9 cellular contexts compared by ENCODE assay signal in genomic region chr1:109498161-109498801, GRCh38. TPM values are rescaled to one million over a fixed set of nuclear protein-coding genes. Genes with fewer than 3 reads are reported as not detected.
DNase-seq lines count a peak whose midpoint lies in the region; ATAC-seq and TF ChIP-seq lines count a peak whose summit lies in the region.
"Had no signal": no experiment of that assay in that cellular context is flagged by ENCODE, and none has a peak within 500 bp of the region (broad histone marks: within the 10 kb centered on the region; RNA-seq: fewer than 3 reads in every experiment).

No MANE protein-coding gene starts in this region.

- peaks cover 30% of the 10 kb centered on the region for H3K36me3 ChIP-seq in DOHH2 (ENCODE audit: control insufficient read depth, low read length)

- H3K4me1 Mint-ChIP-seq in activated CD4-positive, alpha-beta memory T cell treated with anti-CD3 and anti-CD28 coated beads for 36 hours (ENCODE audit: low read depth) = peaks cover 80% of the 10 kb centered on the region

- intact Hi-C loops in activated CD4-positive, alpha-beta memory T cell treated with anti-CD3 and anti-CD28 coated beads for 36 hours (cut with micrococcal nuclease) = no loop called here

- peak; percentile 26 for DNase-seq in NAMALWA (ENCODE audit: low spot score)
- peak; percentile 40 for DNase-seq in activated CD4-positive, alpha-beta memory T cell treated with anti-CD3 and anti-CD28 coated beads for 36 hours
- no peak for DNase-seq in fibroblast of villous mesenchyme (ENCODE audit: low read depth)
- peak in 2 of 3 experiments; percentile 34 to 57 for DNase-seq in stimulated activated CD4-positive, alpha-beta T cell treated with anti-CD3 and anti-CD28 coated beads, TNF-alpha, amount 100 ng/mL, for 4 hours (ENCODE audit: low read depth in 3 of 3)
- DNase-seq: naive B cell had no signal

- no peaks in the 10 kb centered on the region for H3K9me3 Mint-ChIP-seq in activated CD4-positive, alpha-beta memory T cell treated with anti-CD3 and anti-CD28 coated beads for 36 hours
- H3K9me3 Mint-ChIP-seq: naive B cell had no signal

- CTCF ChIA-PET in activated CD4-positive, alpha-beta memory T cell treated with anti-CD3 and anti-CD28 coated beads for 36 hours (lab: Charles Lee) = interaction anchor here (0.7 to 31.5 kb wide), 9 partner anchors 4 to 538 kb away, joined by 3 to 1096 read pairs (median 6); partner anchors contain the start of genes AMIGO1, ATXN7L2, CYB561D1 and GPR61

- H3K4me3 ChIP-seq in DOHH2 (ENCODE audit: low read length) (no peak overlapping the region), fibroblast of villous mesenchyme (ENCODE audit: low read depth, low read length) (no peak overlapping the region)

- H3F3A ChIP-seq in DOHH2 (ENCODE audit: control insufficient read depth, insufficient read depth) = no peaks in the 10 kb centered on the region; the same call in 1 of the 2 replicates

- ATAC-seq in HG02678 (IDR thresholded peaks at IDR 0.05; ENCODE audit: unreplicated experiment) (no peak), HG02852 (IDR thresholded peaks at IDR 0.05; ENCODE audit: unreplicated experiment) (no peak), GM21381 (IDR thresholded peaks at IDR 0.05; ENCODE audit: unreplicated experiment) (no peak)

- H3K27me3 Mint-ChIP-seq in activated CD4-positive, alpha-beta memory T cell treated with anti-CD3 and anti-CD28 coated beads for 36 hours = no peaks in the 10 kb centered on the region
- H3K27me3 Mint-ChIP-seq: naive B cell had no signal

- no peak overlapping the region for H3K27ac ChIP-seq in DOHH2 (ENCODE audit: low read depth, low read length)

- peak; percentile 53 for TF ChIP-seq CTCF in DOHH2 (IDR thresholded peaks at IDR 0.05; ENCODE audit: low read depth, low read length, poor library complexity, severe bottlenecking)
- TF ChIP-seq CTCF in fibroblast of villous mesenchyme (IDR thresholded peaks at IDR 0.05; ENCODE audit: insufficient read depth, low read depth, low read length) = peak; percentile 53

- H3K27ac Mint-ChIP-seq in activated CD4-positive, alpha-beta memory T cell treated with anti-CD3 and anti-CD28 coated beads for 36 hours = peak overlapping the region; percentile 56

- no peaks in the 10 kb centered on the region for H3K27me3 ChIP-seq in DOHH2 (ENCODE audit: control insufficient read depth, low read length)

- peaks cover 12% of the 10 kb centered on the region for H3K4me1 ChIP-seq in DOHH2 (ENCODE audit: control insufficient read depth, low read length)

- peaks cover 10% of the 10 kb centered on the region for H3K36me3 Mint-ChIP-seq in activated CD4-positive, alpha-beta memory T cell treated with anti-CD3 and anti-CD28 coated beads for 36 hours

- POLR2A ChIA-PET in activated CD4-positive, alpha-beta memory T cell treated with anti-CD3 and anti-CD28 coated beads for 36 hours (lab: Charles Lee) = interaction anchor here (0.6 to 3.3 kb wide), 5 partner anchors 9 to 34 kb away, joined by 3 to 11 read pairs (median 4); partner anchors contain the start of genes AMIGO1 and ATXN7L2

- H3K4me3 Mint-ChIP-seq in activated CD4-positive, alpha-beta memory T cell treated with anti-CD3 and anti-CD28 coated beads for 36 hours = no peak overlapping the region

- H3K9me2 ChIP-seq in DOHH2 (replicated peaks; ENCODE audit: control insufficient read depth, low read length) = no peaks in the 10 kb centered on the region

- peaks cover 17% of the 10 kb centered on the region for H3K79me2 ChIP-seq in DOHH2 (ENCODE audit: control insufficient read depth, low read length)

- no peaks in the 10 kb centered on the region for H3K9me3 ChIP-seq in DOHH2 (ENCODE audit: control insufficient read depth, insufficient read depth, low read length)

- no peaks in the 10 kb centered on the region for H4K20me1 ChIP-seq in DOHH2 (ENCODE audit: control insufficient read depth, insufficient read depth, low read depth, low read length)

- no peak overlapping the region for H3K4me2 ChIP-seq in DOHH2 (ENCODE audit: low read length)

RNA-seq across cellular contexts. Expression of gene CYB561D1, which starts 4.4 kb away (rescaled TPM):
- total RNA-seq in activated CD4-positive, alpha-beta memory T cell treated with anti-CD3 and anti-CD28 coated beads for 36 hours = 1 to 10 TPM; 6.6 to 8.7 TPM
- total RNA-seq in fibroblast of villous mesenchyme = 4.7 and 6.1 TPM in 2 replicates

RNA-seq across cellular contexts. Expression of gene AMIGO1, which starts 11.2 kb away (rescaled TPM):
- 1 to 10 TPM; 1.8 to 2.2 TPM for total RNA-seq in activated CD4-positive, alpha-beta memory T cell treated with anti-CD3 and anti-CD28 coated beads for 36 hours
- total RNA-seq in fibroblast of villous mesenchyme = 0.97 and 3.5 TPM in 2 replicates

RNA-seq across cellular contexts. Expression of gene ATXN7L2, which starts 14.6 kb away (rescaled TPM):
- 10 to 100 TPM; 10.7 to 11.1 TPM for total RNA-seq in activated CD4-positive, alpha-beta memory T cell treated with anti-CD3 and anti-CD28 coated beads for 36 hours
- 3.9 and 4.7 TPM in 2 replicates for total RNA-seq in fibroblast of villous mesenchyme

RNA-seq across cellular contexts. Expression of gene SYPL2, which starts 31.9 kb away (rescaled TPM):
- not detected for total RNA-seq in activated CD4-positive, alpha-beta memory T cell treated with anti-CD3 and anti-CD28 coated beads for 36 hours
- 4.5 and 10.8 TPM in 2 replicates for total RNA-seq in fibroblast of villous mesenchyme

RNA-seq across cellular contexts. Expression of gene GPR61, which starts 41.4 kb away (rescaled TPM):
- total RNA-seq in activated CD4-positive, alpha-beta memory T cell treated with anti-CD3 and anti-CD28 coated beads for 36 hours = under 1 TPM in 1 of 2 experiments, not detected in 1; 0.15 TPM
- total RNA-seq in fibroblast of villous mesenchyme = under 0.01 TPM in 1 of 2 replicates, not detected in the other
